8 cellular contexts compared by ENCODE assay signal in the genomic region with DNA sequence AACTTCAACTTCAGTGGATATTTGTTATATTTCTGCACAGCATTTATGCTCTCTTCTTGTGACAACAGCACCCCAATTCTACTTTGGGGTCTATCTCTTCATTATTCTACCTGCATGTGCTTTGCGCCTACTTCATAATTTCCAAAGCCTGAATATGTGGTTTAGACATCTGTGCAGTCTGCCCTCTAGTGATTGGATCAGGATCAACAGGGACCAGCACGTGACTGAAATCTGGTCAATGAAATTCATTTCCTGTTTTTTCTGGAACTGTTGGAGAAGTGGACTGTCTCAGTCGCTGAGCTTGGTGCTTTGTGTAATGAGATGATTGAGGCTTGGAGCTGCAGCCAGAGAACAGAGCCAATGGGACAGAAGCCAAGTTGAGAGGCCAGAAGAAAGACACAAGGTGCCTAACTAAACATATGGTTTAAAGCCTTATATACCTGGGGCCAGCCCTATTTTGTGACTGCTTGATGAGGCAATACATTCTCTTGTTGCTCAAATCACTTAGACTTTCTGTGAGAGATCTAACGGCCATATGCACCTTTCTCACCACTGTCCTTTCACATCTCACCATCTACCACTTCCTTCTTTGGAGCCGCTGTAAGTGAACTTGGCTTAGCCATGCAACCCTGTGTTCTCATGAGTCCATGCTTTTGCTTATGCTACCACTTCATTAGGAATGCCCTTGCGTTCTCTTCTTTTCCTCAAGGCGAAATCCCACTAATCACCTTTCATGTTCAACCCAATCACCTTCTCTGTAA.
A peak's percentile ranks its signal among the peaks of the same experiment; 100 is the strongest.
DNase-seq lines count a peak whose midpoint lies in the region; ATAC-seq and TF ChIP-seq lines count a peak whose summit lies in the region.

No MANE protein-coding gene starts in this region.

- H3K9me3 ChIP-seq in esophagus muscularis mucosa = no peaks in the 10 kb centered on the region

- no peak for TF ChIP-seq CTCF in esophagus muscularis mucosa (IDR thresholded peaks at IDR 0.05)

- no peak for TF ChIP-seq POLR2A in esophagus muscularis mucosa (IDR thresholded peaks at IDR 0.05; ENCODE audit: low read depth)

- TF ChIP-seq EP300 in esophagus muscularis mucosa (IDR thresholded peaks at IDR 0.05) = no peak

- 79% methylated on average over 7 of the region's 7 CpGs for WGBS in esophagus muscularis mucosa

- H3K27me3 ChIP-seq in esophagus muscularis mucosa = no peaks in the 10 kb centered on the region

- no peaks in the 10 kb centered on the region for H3K36me3 ChIP-seq in esophagus muscularis mucosa

- DNase-seq in NCI-H748 (lab: John Stamatoyannopoulos, UW; ENCODE audit: unreplicated experiment) = peak; percentile 61
- DNase-seq in NCI-H748 treated with DMSO at 0.1 percent for 48 hours (lab: John Stamatoyannopoulos, UW) = no peak
- peak; percentile 11 for DNase-seq in SW480 (ENCODE audit: low spot score)
- DNase-seq in kidney tubule cell (ENCODE audit: low spot score) = peak; percentile 20
- DNase-seq in esophagus muscularis mucosa (ENCODE audit: extremely low spot score) = no peak
- no peak for DNase-seq in dermis blood vessel endothelial cell
- DNase-seq in DMS79 (lab: John Stamatoyannopoulos, UW) = no peak

- H3K27ac ChIP-seq in esophagus muscularis mucosa (replicated peaks in 1 of 4) = no peak overlapping the region

- no peaks in the 10 kb centered on the region for H3K4me1 ChIP-seq in esophagus muscularis mucosa

- peak; percentile 54 for ATAC-seq in HG03469 (IDR thresholded peaks at IDR 0.05; ENCODE audit: unreplicated experiment)

- no peak overlapping the region for H3K4me3 ChIP-seq in esophagus muscularis mucosa

- intact Hi-C loops in esophagus muscularis mucosa (cut with DNase I) = no loop called here

Comparison
In these comparisons a context has a peak if more than half of its experiments do, and no peak if none do; other contexts are left out.
1. DNase-seq: peak in NCI-H748 (single experiment), SW480 (single experiment) and kidney tubule cell (single experiment); none in NCI-H748 treated with DMSO at 0.1 percent for 48 hours (single experiment), esophagus muscularis mucosa (single experiment), dermis blood vessel endothelial cell (single experiment) and DMS79 (single experiment).